In genomic region chr11:117792241-117792640, GRCh38 we compare ENCODE assay signal across 15 cellular contexts. TPM values are rescaled to one million over a fixed set of nuclear protein-coding genes. Genes with fewer than 3 reads are reported as not detected.
"Had no signal": no experiment of that assay in that cellular context is flagged by ENCODE, and none has a peak within 500 bp of the region (broad histone marks: within the 10 kb centered on the region; RNA-seq: fewer than 3 reads in every experiment).

No MANE protein-coding gene starts in this region.

- H3K4me3 Mint-ChIP-seq: activated CD4-positive, alpha-beta memory T cell treated with anti-CD3 and anti-CD28 coated beads, Interleukin-2, amount 10 ng/mL, durations not matched to agents 7 days and 5 days; activated naive CD8-positive, alpha-beta T cell; dendritic cell treated with granulocyte-macrophage colony-stimulating factor and Interleukin-4, amounts not matched to agents 40 ng/mL and 50 ng/mL, for 4 days; mesothelial cell of epicardium had no signal

- H3K27ac Mint-ChIP-seq: activated CD4-positive, alpha-beta memory T cell treated with anti-CD3 and anti-CD28 coated beads, Interleukin-2, amount 10 ng/mL, durations not matched to agents 7 days and 5 days; activated naive CD8-positive, alpha-beta T cell; dendritic cell treated with granulocyte-macrophage colony-stimulating factor and Interleukin-4, amounts not matched to agents 40 ng/mL and 50 ng/mL, for 4 days; mesothelial cell of epicardium had no signal

- H3K27ac ChIP-seq: brain microvascular endothelial cell, neutrophil, stomach, tibial artery had no signal

- H3K36me3 ChIP-seq: brain microvascular endothelial cell, neutrophil, stomach, tibial artery had no signal

- H3K4me3 ChIP-seq: stomach, tibial artery had no signal

- H3K9me3 Mint-ChIP-seq: activated CD4-positive, alpha-beta memory T cell treated with anti-CD3 and anti-CD28 coated beads, Interleukin-2, amount 10 ng/mL, durations not matched to agents 7 days and 5 days; dendritic cell treated with granulocyte-macrophage colony-stimulating factor and Interleukin-4, amounts not matched to agents 40 ng/mL and 50 ng/mL, for 4 days; mesothelial cell of epicardium had no signal

- DNase-seq: activated CD4-positive, alpha-beta memory T cell treated with anti-CD3 and anti-CD28 coated beads, Interleukin-2, amount 10 ng/mL, durations not matched to agents 7 days and 5 days; activated CD4-positive, CD25-positive, alpha-beta regulatory T cell treated with anti-CD3 and anti-CD28 coated beads, Interleukin-2, amount 50 U/mL, for 72 hours; activated gamma-delta T cell; activated T-cell treated with anti-CD3 and anti-CD28 coated beads, Interleukin-2, amount 50 U/mL, for 48 hours; brain microvascular endothelial cell; erythroblast; stimulated activated CD4-positive, alpha-beta T cell treated with anti-CD3 and anti-CD28 coated beads, Interleukin-15, amount 100 ng/mL, for 24 hours; stimulated activated CD4-positive, alpha-beta T cell treated with anti-CD3 and anti-CD28 coated beads, Interleukin-4, amount 100 ng/mL, for 24 hours; stomach; tibial artery had no signal

- H3K9me3 ChIP-seq: neutrophil, stomach, tibial artery had no signal

- H3K36me3 Mint-ChIP-seq: activated naive CD8-positive, alpha-beta T cell; mesothelial cell of epicardium had no signal

RNA-seq across cellular contexts. Expression of gene DSCAML1, which starts 4.8 kb away (rescaled TPM):
- total RNA-seq: myocyte had no signal

RNA-seq across cellular contexts. Expression of gene FXYD2, which starts 32.3 kb away (rescaled TPM):
- total RNA-seq: myocyte had no signal
